22 cellular contexts compared by ENCODE assay signal in the genomic region with DNA sequence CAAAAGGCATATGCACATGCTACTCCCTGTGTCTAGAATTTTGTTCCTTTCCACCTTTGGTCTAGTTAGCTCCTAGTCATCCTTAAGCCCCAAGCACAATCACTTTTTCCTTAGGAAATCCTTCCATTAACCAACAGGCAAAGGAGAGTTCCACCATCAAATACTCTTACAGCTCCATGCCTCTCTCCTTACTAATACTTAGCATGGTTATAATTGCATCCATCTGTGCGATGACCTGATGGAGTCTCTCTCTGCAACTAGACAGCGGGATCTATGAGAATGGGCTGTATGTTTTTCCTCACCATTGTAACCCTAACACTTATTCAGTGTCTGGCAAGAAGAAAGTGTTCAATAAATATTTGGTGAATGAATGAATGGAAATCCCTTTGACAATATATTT.
DNase-seq lines count a peak whose midpoint lies in the region; ATAC-seq and TF ChIP-seq lines count a peak whose summit lies in the region.
"Had no signal": no experiment of that assay in that cellular context is flagged by ENCODE, and none has a peak within 500 bp of the region (broad histone marks: within the 10 kb centered on the region; RNA-seq: fewer than 3 reads in every experiment).

No MANE protein-coding gene starts in this region.

- H2AFZ ChIP-seq in SK-N-SH (ENCODE audit: low read depth) (no peak overlapping the region), osteoblast (ENCODE audit: low read length) (no peak overlapping the region)

- no peaks in the 10 kb centered on the region for H3K4me1 Mint-ChIP-seq in activated T-cell treated with anti-CD3 and anti-CD28 coated beads, Interleukin-2, amount 50 U/mL, for 72 hours (ENCODE audit: low read depth)

- no peaks in the 10 kb centered on the region for H3K9me3 ChIP-seq in SK-N-SH
- no peaks in the 10 kb centered on the region for H3K9me3 ChIP-seq in osteoblast (ENCODE audit: low read depth, low read length)
- H3K9me3 ChIP-seq: Peyer's patch had no signal

- no peaks in the 10 kb centered on the region for H3K9me2 ChIP-seq in SK-N-SH

- H3K27me3 Mint-ChIP-seq in activated T-cell treated with anti-CD3 and anti-CD28 coated beads, Interleukin-2, amount 50 U/mL, for 72 hours (ENCODE audit: low read depth), result peaks cover 18% of the 10 kb centered on the region
- H3K27me3 Mint-ChIP-seq: B cell had no signal

- H3K27ac ChIP-seq in SK-N-SH (ENCODE audit: low read depth in 2 of 2, low read length in 1 of 2), result no peak overlapping the region
- peak overlapping the region; percentile 6 for H3K27ac ChIP-seq in osteoblast (ENCODE audit: low read depth, low read length)
- H3K27ac ChIP-seq: 22Rv1, Peyer's patch had no signal

- no peaks in the 10 kb centered on the region for H3K27me3 ChIP-seq in SK-N-SH (ENCODE audit: insufficient read depth)
- H3K27me3 ChIP-seq in osteoblast (ENCODE audit: insufficient read depth, low read length), result no peaks in the 10 kb centered on the region
- H3K27me3 ChIP-seq: Peyer's patch, SJCRH30 had no signal

- CTCF ChIA-PET in SK-N-SH (lab: Yijun Ruan, JAX), result interaction anchor here (1.4 kb wide), 1 partner anchor 437 kb away, joined by 3 read pairs; no protein-coding TSS in a partner anchor

- no peak overlapping the region for H3K4me2 ChIP-seq in SK-N-SH
- no peak overlapping the region for H3K4me2 ChIP-seq in osteoblast (ENCODE audit: insufficient read depth, low read length)

- H3K9ac ChIP-seq in SK-N-SH, result no peak overlapping the region

- no peak for ATAC-seq in SK-N-SH treated with all-trans-retinoic acid at 6 μM for 48 hours
- no peak for ATAC-seq in activated T-cell treated with anti-CD3 and anti-CD28 coated beads, Interleukin-2, amount 50 U/mL, for 72 hours (replicated peaks in 1 of 2)

- H3K79me2 ChIP-seq in SK-N-SH (ENCODE audit: insufficient read depth), result no peaks in the 10 kb centered on the region
- no peaks in the 10 kb centered on the region for H3K79me2 ChIP-seq in osteoblast (ENCODE audit: insufficient read depth, low read length)

- POLR2A ChIA-PET in SK-N-SH (lab: Yijun Ruan, JAX), result no interaction called here

- 100% methylated on average over 2 of the region's 2 CpGs for WGBS in SK-N-SH (ENCODE audit: low lambda C conversion rate)

- H3K4me3 ChIP-seq in SK-N-SH (ENCODE audit: low read depth in 2 of 2, low read length in 1 of 2) (no peak overlapping the region), osteoblast (ENCODE audit: insufficient read depth, low read length) (no peak overlapping the region)
- H3K4me3 ChIP-seq: Peyer's patch, SJCRH30 had no signal

- no peak for DNase-seq in SK-N-SH
- DNase-seq in RPMI7951 (ENCODE audit: low read depth), result peak; percentile 25
- peak; percentile 26 for DNase-seq in fibroblast of gingiva (ENCODE audit: low read depth)
- no peak for DNase-seq in osteoblast (ENCODE audit: insufficient read length, low spot score, missing footprints)
- DNase-seq in activated T-cell treated with anti-CD3 and anti-CD28 coated beads, Interleukin-2, amount 50 U/mL, for 72 hours, result no peak
- DNase-seq in NCI-H748 treated with DMSO at 0.1 percent for 48 hours (lab: John Stamatoyannopoulos, UW), result no peak
- DNase-seq in T1000 (lab: John Stamatoyannopoulos, UW), result no peak
- DNase-seq: ACHN, GF-D8, H7, MV-4-11, NCI-H1105 treated with DMSO at 0.1 percent for 48 hours, NCI-H2029 treated with DMSO at 0.1 percent for 48 hours, NCI-H226, NCI-H524, NCI-H82, Peyer's patch, SJCRH30 had no signal

- no peaks in the 10 kb centered on the region for H3K9me3 Mint-ChIP-seq in activated T-cell treated with anti-CD3 and anti-CD28 coated beads, Interleukin-2, amount 50 U/mL, for 72 hours

- peaks cover 0 to 7% of the 10 kb centered on the region in 2 experiments; a peak in 1 of 4 replicates for H3K4me1 ChIP-seq in SK-N-SH (ENCODE audit: control insufficient read depth in 1 of 2, insufficient read depth in 2 of 2, low read depth in 1 of 2, low read length in 1 of 2)
- H3K4me1 ChIP-seq in osteoblast (ENCODE audit: insufficient read depth, low read length), result peaks cover 35% of the 10 kb centered on the region
- H3K4me1 ChIP-seq: Peyer's patch had no signal

- no peaks in the 10 kb centered on the region for H3K36me3 ChIP-seq in SK-N-SH (replicated peaks in 1 of 2; ENCODE audit: control insufficient read depth in 1 of 2, insufficient read depth in 2 of 2, low read length in 1 of 2)
- no peaks in the 10 kb centered on the region for H3K36me3 ChIP-seq in osteoblast (ENCODE audit: insufficient read depth, low read length)
- H3K36me3 ChIP-seq: Peyer's patch, SJCRH30 had no signal

- no peak overlapping the region for H3K4me3 Mint-ChIP-seq in activated T-cell treated with anti-CD3 and anti-CD28 coated beads, Interleukin-2, amount 50 U/mL, for 72 hours
- H3K4me3 Mint-ChIP-seq: B cell, CD14-positive monocyte had no signal

- H4K20me1 ChIP-seq in SK-N-SH (ENCODE audit: insufficient read depth) (no peaks in the 10 kb centered on the region), osteoblast (ENCODE audit: insufficient read depth, low read length) (no peaks in the 10 kb centered on the region)

- H3F3A ChIP-seq in SK-N-SH (replicated peaks; ENCODE audit: insufficient read depth), result peaks cover 19% of the 10 kb centered on the region

- no peak for TF ChIP-seq RAD21 in SK-N-SH (IDR thresholded peaks at IDR 0.05; ENCODE audit: low read length)

- H3K27ac Mint-ChIP-seq in activated T-cell treated with anti-CD3 and anti-CD28 coated beads, Interleukin-2, amount 50 U/mL, for 72 hours, result no peak overlapping the region
- H3K27ac Mint-ChIP-seq: B cell, CD14-positive monocyte had no signal

- H3K36me3 Mint-ChIP-seq in activated T-cell treated with anti-CD3 and anti-CD28 coated beads, Interleukin-2, amount 50 U/mL, for 72 hours (ENCODE audit: insufficient read depth in 2 of 2), result no peaks in the 10 kb centered on the region
- H3K36me3 Mint-ChIP-seq: CD14-positive monocyte had no signal

- no peak for TF ChIP-seq EP300 in SK-N-SH (IDR thresholded peaks at IDR 0.05; ENCODE audit: borderline replicate concordance in 1 of 2, low read depth in 1 of 2, low read length in 1 of 2)

- TF ChIP-seq CTCF in SK-N-SH (IDR thresholded peaks at IDR 0.05), result no peak
- no peak for TF ChIP-seq CTCF in osteoblast (IDR thresholded peaks at IDR 0.05; ENCODE audit: extremely low read depth, low read depth, low read length)

TF ChIP-seq in SK-N-SH, 30 proteins besides CTCF, POLR2A, EP300 and RAD21:
- TF ChIP-seq RFX5 (IDR thresholded peaks at IDR 0.05; ENCODE audit: low read length) (no peak), FOSL2 (IDR thresholded peaks at IDR 0.05; ENCODE audit: borderline replicate concordance, low read depth) (no peak), TCF12 (IDR thresholded peaks at IDR 0.05) (peak; percentile 53; the same call in 1 of the 2 replicates)

TF ChIP-seq in SK-N-SH treated with all-trans-retinoic acid at 6 μM for 48 hours, 23 proteins besides CTCF, POLR2A, EP300 and RAD21 (continues in another document):
- no peak for TF ChIP-seq TOX (CRISPR knock-in tag; IDR thresholded peaks at IDR 0.05; ENCODE audit: borderline replicate concordance)
- TF ChIP-seq ARNTL (CRISPR knock-in tag; IDR thresholded peaks at IDR 0.05; ENCODE audit: borderline replicate concordance, low read depth), result no peak
- TF ChIP-seq ZNF8 (CRISPR knock-in tag; IDR thresholded peaks at IDR 0.05), result no peak
- TF ChIP-seq ZNF70 (CRISPR knock-in tag; IDR thresholded peaks at IDR 0.05), result no peak
- no peak for TF ChIP-seq ESRRG (CRISPR knock-in tag; IDR thresholded peaks at IDR 0.05)
- no peak for TF ChIP-seq ZC3H10 (CRISPR knock-in tag; IDR thresholded peaks at IDR 0.05)
- TF ChIP-seq ZFP30 (CRISPR knock-in tag; IDR thresholded peaks at IDR 0.05), result no peak
- no peak for TF ChIP-seq ZFP3 (CRISPR knock-in tag; IDR thresholded peaks at IDR 0.05)
- TF ChIP-seq, protein P1, sequence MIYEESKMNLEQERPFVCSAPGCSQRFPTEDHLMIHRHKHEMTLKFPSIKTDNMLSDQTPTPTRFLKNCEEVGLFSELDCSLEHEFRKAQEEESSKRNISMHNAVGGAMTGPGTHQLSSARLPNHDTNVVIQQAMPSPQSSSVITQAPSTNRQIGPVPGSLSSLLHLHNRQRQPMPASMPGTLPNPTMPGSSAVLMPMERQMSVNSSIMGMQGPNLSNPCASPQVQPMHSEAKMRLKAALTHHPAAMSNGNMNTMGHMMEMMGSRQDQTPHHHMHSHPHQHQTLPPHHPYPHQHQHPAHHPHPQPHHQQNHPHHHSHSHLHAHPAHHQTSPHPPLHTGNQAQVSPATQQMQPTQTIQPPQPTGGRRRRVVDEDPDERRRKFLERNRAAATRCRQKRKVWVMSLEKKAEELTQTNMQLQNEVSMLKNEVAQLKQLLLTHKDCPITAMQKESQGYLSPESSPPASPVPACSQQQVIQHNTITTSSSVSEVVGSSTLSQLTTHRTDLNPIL (CRISPR knock-in tag; IDR thresholded peaks at IDR 0.05; ENCODE audit: low read depth), result no peak
- no peak for TF ChIP-seq SNAI2 (CRISPR knock-in tag; IDR thresholded peaks at IDR 0.05)
- no peak for TF ChIP-seq ISL1 (CRISPR knock-in tag; IDR thresholded peaks at IDR 0.05)
- no peak for TF ChIP-seq ZNF565 (CRISPR knock-in tag; conservative IDR thresholded peaks at IDR 0.05; ENCODE audit: low read depth)
- no peak for TF ChIP-seq PPARA (CRISPR knock-in tag; IDR thresholded peaks at IDR 0.05; ENCODE audit: borderline replicate concordance)
- no peak for TF ChIP-seq CSDC2 (CRISPR knock-in tag; IDR thresholded peaks at IDR 0.05)
- TF ChIP-seq OSR1 (CRISPR knock-in tag; IDR thresholded peaks at IDR 0.05), result no peak
- no peak for TF ChIP-seq RARB (CRISPR knock-in tag; IDR thresholded peaks at IDR 0.05)
- TF ChIP-seq BACH2 (CRISPR knock-in tag; IDR thresholded peaks at IDR 0.05; ENCODE audit: borderline replicate concordance), result no peak
- no peak for TF ChIP-seq TCF4 (CRISPR knock-in tag; IDR thresholded peaks at IDR 0.05; ENCODE audit: borderline replicate concordance)

Comparison
In these comparisons a context has a peak if more than half of its experiments do, and no peak if none do; other contexts are left out.
1. DNase-seq: peak in RPMI7951 (single experiment) and fibroblast of gingiva (single experiment); none in SK-N-SH (single experiment), osteoblast (single experiment), activated T-cell treated with anti-CD3 and anti-CD28 coated beads, Interleukin-2, amount 50 U/mL, for 72 hours (0 of 2), NCI-H748 treated with DMSO at 0.1 percent for 48 hours (single experiment) and T1000 (single experiment).